9 cellular contexts compared by ENCODE assay signal in genomic region chr20:47330933-47331708, GRCh38. TPM values are rescaled to one million over a fixed set of nuclear protein-coding genes. Genes with fewer than 3 reads are reported as not detected.
DNase-seq lines count a peak whose midpoint lies in the region; ATAC-seq and TF ChIP-seq lines count a peak whose summit lies in the region.
"Had no signal": no experiment of that assay in that cellular context is flagged by ENCODE, and none has a peak within 500 bp of the region (broad histone marks: within the 10 kb centered on the region; RNA-seq: fewer than 3 reads in every experiment).

No MANE protein-coding gene starts in this region.

- ATAC-seq in RWPE2 (ENCODE audit: low read depth) (peak; percentile 66), gastrocnemius medialis (peak; percentile 24 to 64), GM19023 (IDR thresholded peaks at IDR 0.05; ENCODE audit: unreplicated experiment) (no peak)

- no peaks in the 10 kb centered on the region for H3K9me3 ChIP-seq in RWPE2 (ENCODE audit: severe bottlenecking)
- H3K9me3 ChIP-seq in esophagus squamous epithelium = no peaks in the 10 kb centered on the region
- no peaks in the 10 kb centered on the region for H3K9me3 ChIP-seq in gastrocnemius medialis

- no peaks in the 10 kb centered on the region for H3K27me3 ChIP-seq in RWPE2 (ENCODE audit: insufficient read depth, poor library complexity, severe bottlenecking)
- no peaks in the 10 kb centered on the region for H3K27me3 ChIP-seq in esophagus squamous epithelium
- no peaks in the 10 kb centered on the region for H3K27me3 ChIP-seq in gastrocnemius medialis

- peak in 1 of 4 donors; percentile 24 for TF ChIP-seq POLR2A in esophagus squamous epithelium (IDR thresholded peaks at IDR 0.05)
- TF ChIP-seq POLR2A in gastrocnemius medialis (IDR thresholded peaks at IDR 0.05) = peak in 1 of 2 donors; percentile 12
- no peak for TF ChIP-seq POLR2A in lower leg skin (IDR thresholded peaks at IDR 0.05)

- whole genome bisulfite sequencing in esophagus squamous epithelium, 2 donors = 65 to 67% methylated on average over 10 of the region's 10 CpGs
- 57 to 61% methylated on average over 10 of the region's 10 CpGs for WGBS in lower leg skin, 2 donors

- TF ChIP-seq CTCF in RWPE2 (IDR thresholded peaks at IDR 0.05; ENCODE audit: poor library complexity, severe bottlenecking) (no peak), esophagus squamous epithelium (IDR thresholded peaks at IDR 0.05) (no peak), gastrocnemius medialis (IDR thresholded peaks at IDR 0.05 in 4 of 5, conservative IDR thresholded peaks at IDR 0.05 in 1 of 5) (no peak), lower leg skin (IDR thresholded peaks at IDR 0.05) (no peak)

- H3K36me3 ChIP-seq in RWPE2 (ENCODE audit: low read depth) (peaks cover 76% of the 10 kb centered on the region), esophagus squamous epithelium (peaks cover 0 to 5% (median 0%) of the 10 kb centered on the region in 3 donors), gastrocnemius medialis (no peaks in the 10 kb centered on the region)

- H3K27ac ChIP-seq in RWPE2 (ENCODE audit: poor library complexity, severe bottlenecking) = peak overlapping the region; percentile 100
- peak overlapping the region; percentile 85 to 99 (median 92) for H3K27ac ChIP-seq in esophagus squamous epithelium
- H3K27ac ChIP-seq in gastrocnemius medialis = peak overlapping the region; percentile 14 to 91 (median 83)

- no peak overlapping the region for H3K4me3 ChIP-seq in RWPE2 (ENCODE audit: severe bottlenecking)
- no peak overlapping the region for H3K4me3 ChIP-seq in esophagus squamous epithelium
- no peak overlapping the region for H3K4me3 ChIP-seq in gastrocnemius medialis
- H3K4me3 ChIP-seq in lower leg skin (ENCODE audit: low read depth, poor library complexity, severe bottlenecking) = no peak overlapping the region

- DNase-seq in GM03348 (ENCODE audit: low spot score) = peak; percentile 77
- DNase-seq in RWPE2 (ENCODE audit: low spot score) = peak; percentile 89
- DNase-seq in esophagus squamous epithelium (lab: John Stamatoyannopoulos, UW) = no peak
- DNase-seq in gastrocnemius medialis = peak in 1 of 2 donors; percentile 52
- no peak for DNase-seq in lower leg skin (ENCODE audit: low spot score in 2 of 2)
- DNase-seq in UCSD-AML1 (lab: John Stamatoyannopoulos, UW; ENCODE audit: unreplicated experiment) = no peak
- DNase-seq in hippocampal formation (lab: John Stamatoyannopoulos, UW) = no peak
- DNase-seq: activated T-cell treated with anti-CD3 and anti-CD28 coated beads, Interleukin-2, amount 50 U/mL, for 4 hours had no signal

- intact Hi-C loops in esophagus squamous epithelium (cut with DNase I) (no loop called here), gastrocnemius medialis (cut with DNase I; ENCODE audit: low total_unique reads) (no loop called here), lower leg skin (cut with DNase I; ENCODE audit: low total_unique reads) (no loop called here)

- H3K4me1 ChIP-seq in RWPE2 (ENCODE audit: insufficient read depth, poor library complexity, severe bottlenecking) = peaks cover 78% of the 10 kb centered on the region
- peaks cover 32 to 100% (median 68%) of the 10 kb centered on the region in 3 donors for H3K4me1 ChIP-seq in esophagus squamous epithelium
- H3K4me1 ChIP-seq in gastrocnemius medialis = peaks cover 69 to 83% of the 10 kb centered on the region in 2 donors

- in situ Hi-C loops in gastrocnemius medialis (cut with MboI; ENCODE audit: low sequenced_read_pairs in 4 of 4) = no loop called here

RNA-seq across cellular contexts. Expression of gene ZMYND8, which starts 25.4 kb away (rescaled TPM):
- total RNA-seq in esophagus squamous epithelium = 10 to 100 TPM; 21.5 to 26.3 (median 24.3) TPM
- 10 to 100 TPM; 15.1 to 32.2 (median 19.7) TPM for total RNA-seq in gastrocnemius medialis
- 10 to 100 TPM; 42.2 to 79.0 (median 65.4) TPM for total RNA-seq in lower leg skin

Comparison
In these comparisons a context has a peak if more than half of its experiments do, and no peak if none do; other contexts are left out.
1. DNase-seq: peak in GM03348 (single experiment) and RWPE2 (single experiment); none in esophagus squamous epithelium (single experiment), lower leg skin (0 of 2), UCSD-AML1 (single experiment) and hippocampal formation (0 of 2).
2. Peak in every context shown above with its lines, with median percentiles within 50 percentile points of each other: H3K27ac ChIP-seq.